Comparison of ENCODE assay signal across 12 cellular contexts in genomic region chr7:17599733-17600685, GRCh38.
DNase-seq lines count a peak whose midpoint lies in the region; ATAC-seq and TF ChIP-seq lines count a peak whose summit lies in the region.
"Had no signal": no experiment of that assay in that cellular context is flagged by ENCODE, and none has a peak within 500 bp of the region (broad histone marks: within the 10 kb centered on the region; RNA-seq: fewer than 3 reads in every experiment).

No MANE protein-coding gene starts in this region.

- 57% methylated on average over 8 of the region's 8 CpGs for WGBS in prostate gland

- peak; percentile 20 for DNase-seq in COLO668 (lab: John Stamatoyannopoulos, UW; ENCODE audit: unreplicated experiment)
- peak; percentile 77 for DNase-seq in MG63
- peak; percentile 92 for DNase-seq in astrocyte of the hippocampus (ENCODE audit: low read depth, low spot score)
- DNase-seq in lower lobe of right lung = no peak
- DNase-seq in NCI-H2171 (lab: John Stamatoyannopoulos, UW) = no peak
- DNase-seq in WERI-Rb-1 = no peak
- DNase-seq in stimulated activated naive CD4-positive, alpha-beta T cell treated with Interleukin-2 at 50 U/mL for 16 hours (lab: John Stamatoyannopoulos, UW) = no peak
- DNase-seq in prostate gland (ENCODE audit: low spot score) = no peak
- DNase-seq: activated T-cell treated with anti-CD3 and anti-CD28 coated beads, Interleukin-2, amount 50 U/mL, for 48 hours; OCI-M1 had no signal

- intact Hi-C loops in lower lobe of right lung (cut with DNase I) = no loop called here
- intact Hi-C loops in prostate gland (cut with DNase I) = no loop called here

- H3K9me3 ChIP-seq in MG63 (peaks cover 21% of the 10 kb centered on the region), lower lobe of right lung (no peaks in the 10 kb centered on the region), WERI-Rb-1 (ENCODE audit: severe bottlenecking) (no peaks in the 10 kb centered on the region), prostate gland (no peaks in the 10 kb centered on the region)
- H3K9me3 ChIP-seq: gastroesophageal sphincter had no signal

- H3K4me1 ChIP-seq in lower lobe of right lung = no peaks in the 10 kb centered on the region
- H3K4me1 ChIP-seq in prostate gland (replicated peaks) = no peaks in the 10 kb centered on the region
- H3K4me1 ChIP-seq: gastroesophageal sphincter had no signal

- no peaks in the 10 kb centered on the region; the same call in 1 of the 2 replicates for H3K36me3 ChIP-seq in MG63
- no peaks in the 10 kb centered on the region for H3K36me3 ChIP-seq in lower lobe of right lung
- no peaks in the 10 kb centered on the region for H3K36me3 ChIP-seq in WERI-Rb-1
- H3K36me3 ChIP-seq in prostate gland = no peaks in the 10 kb centered on the region
- H3K36me3 ChIP-seq: gastroesophageal sphincter had no signal

- H3K27me3 ChIP-seq in MG63 (no peaks in the 10 kb centered on the region), lower lobe of right lung (ENCODE audit: low read depth) (no peaks in the 10 kb centered on the region), WERI-Rb-1 (ENCODE audit: insufficient read depth, low read depth, severe bottlenecking) (no peaks in the 10 kb centered on the region), prostate gland (replicated peaks; ENCODE audit: insufficient read depth) (no peaks in the 10 kb centered on the region)
- H3K27me3 ChIP-seq: gastroesophageal sphincter had no signal

- ATAC-seq in lower lobe of right lung = peak; percentile 43 to 64
- ATAC-seq: gastroesophageal sphincter had no signal

- TF ChIP-seq CTCF in lower lobe of right lung (IDR thresholded peaks at IDR 0.05) (no peak), WERI-Rb-1 (IDR thresholded peaks at IDR 0.05; ENCODE audit: low read depth, low read length) (no peak), prostate gland (IDR thresholded peaks at IDR 0.05) (no peak)

- no peak overlapping the region for H3K27ac ChIP-seq in lower lobe of right lung
- no peak overlapping the region for H3K27ac ChIP-seq in WERI-Rb-1
- no peak overlapping the region for H3K27ac ChIP-seq in prostate gland
- H3K27ac ChIP-seq: gastroesophageal sphincter, HL-60 had no signal

- H3K4me3 ChIP-seq in MG63 (no peak overlapping the region), lower lobe of right lung (no peak overlapping the region), WERI-Rb-1 (ENCODE audit: low read depth, low read length) (no peak overlapping the region), prostate gland (no peak overlapping the region)
- H3K4me3 ChIP-seq: gastroesophageal sphincter had no signal

- TF ChIP-seq POLR2A in prostate gland (IDR thresholded peaks at IDR 0.05) = no peak

Comparison
In these comparisons a context has a peak if more than half of its experiments do, and no peak if none do; other contexts are left out.
1. DNase-seq: peak in COLO668 (single experiment), MG63 (single experiment) and astrocyte of the hippocampus (single experiment); none in lower lobe of right lung (single experiment), NCI-H2171 (single experiment), WERI-Rb-1 (single experiment), stimulated activated naive CD4-positive, alpha-beta T cell treated with Interleukin-2 at 50 U/mL for 16 hours (single experiment) and prostate gland (single experiment).